Comparison of ENCODE assay signal across 16 cellular contexts in genomic region chr10:29199344-29199743, GRCh38.
A peak's percentile ranks its signal among the peaks of the same experiment; 100 is the strongest.
DNase-seq lines count a peak whose midpoint lies in the region; TF ChIP-seq lines count a peak whose summit lies in the region.
"Had no signal": no experiment of that assay in that cellular context is flagged by ENCODE, and none has a peak within 500 bp of the region (broad histone marks: within the 10 kb centered on the region; RNA-seq: fewer than 3 reads in every experiment).

No MANE protein-coding gene starts in this region.

- no peak overlapping the region for H3K14ac ChIP-seq in H9 (ENCODE audit: insufficient read depth, low read length)

- no peaks in the 10 kb centered on the region for H3K79me2 ChIP-seq in H9 (ENCODE audit: insufficient read depth, low read length)

- H2BK20ac ChIP-seq in H9 (ENCODE audit: low read depth, low read length, poor library complexity, severe bottlenecking): no peak overlapping the region

- H3K27ac Mint-ChIP-seq in H9 (no peak overlapping the region), immature natural killer cell (no peak overlapping the region)
- H3K27ac Mint-ChIP-seq: CD4-positive, alpha-beta memory T cell had no signal

- H3K9me3 Mint-ChIP-seq in H9 (peaks cover 4 to 8% of the 10 kb centered on the region in 2 experiments; a peak in 4 of 5 replicates), immature natural killer cell (no peaks in the 10 kb centered on the region)

- no peaks in the 10 kb centered on the region for H3K36me3 ChIP-seq in WERI-Rb-1
- H3K36me3 ChIP-seq: HAP-1 had no signal

- H3T11ph ChIP-seq in H9 (ENCODE audit: low read length): no peak overlapping the region

- no peaks in the 10 kb centered on the region for H3K79me1 ChIP-seq in H9 (ENCODE audit: insufficient read depth, low read depth, low read length, poor library complexity, severe bottlenecking)

- H3K4me2 ChIP-seq in H9 (ENCODE audit: insufficient read depth, insufficient read length, low read length): no peak overlapping the region

- H2BK120ac ChIP-seq in H9 (ENCODE audit: low read depth, low read length, poor library complexity, severe bottlenecking): no peak overlapping the region

- H3K23ac ChIP-seq in H9 (ENCODE audit: insufficient read length, low read depth, low read length): no peak overlapping the region

- no peak overlapping the region for H3K56ac ChIP-seq in H9 (ENCODE audit: insufficient read length, low read depth, low read length)

- WGBS in H9 (ENCODE audit: extremely low coverage, insufficient read length, low lambda C conversion rate): no CpG with 5 or more reads among the region's 7 CpGs

- in situ Hi-C loops in GM13977 (cut with MboI; ENCODE audit: low pct_unique_long_range_greater_than_20kb, low sequenced_read_pairs, unreplicated experiment): no loop called here

- H2AK5ac ChIP-seq in H9 (ENCODE audit: insufficient read length, low read length): no peak overlapping the region

- H4K91ac ChIP-seq in H9 (ENCODE audit: insufficient read length, low read depth, low read length): no peak overlapping the region

- H3K4me3 Mint-ChIP-seq in H9 (no peak overlapping the region), immature natural killer cell (no peak overlapping the region)
- H3K4me3 Mint-ChIP-seq: CD4-positive, alpha-beta memory T cell had no signal

- no peak overlapping the region for H2BK15ac ChIP-seq in H9 (ENCODE audit: low read depth, low read length)

- no peak overlapping the region for H3K18ac ChIP-seq in H9 (ENCODE audit: insufficient read length, low read depth, low read length)

- H4K5ac ChIP-seq in H9 (ENCODE audit: insufficient read length, low read depth, low read length): no peak overlapping the region

- DNase-seq in H9 (peak; percentile 46), WERI-Rb-1 (peak; percentile 5), iPS-NIHi7 (ENCODE audit: extremely low spot score) (peak; percentile 53), retina (peak; percentile 36), NCI-H1436 (lab: John Stamatoyannopoulos, UW) (no peak), immature natural killer cell (no peak), GM13977 (ENCODE audit: low spot score) (no peak)
- DNase-seq: Calu3; CD4-positive, alpha-beta memory T cell; DMS53; KG1; NCI-H1436 treated with DMSO at 0.1 percent for 48 hours; NCI-H2081; NCI-H510A treated with DMSO at 0.1 percent for 48 hours had no signal

- no peak overlapping the region for H2BK5ac ChIP-seq in H9 (ENCODE audit: insufficient read length, low read length)

- H3K23me2 ChIP-seq in H9 (ENCODE audit: insufficient read length, low read depth, low read length, poor library complexity, severe bottlenecking): no peaks in the 10 kb centered on the region

- H3K27me3 ChIP-seq in H9 (ENCODE audit: insufficient read depth, low read length) (no peaks in the 10 kb centered on the region), WERI-Rb-1 (ENCODE audit: insufficient read depth, low read depth, severe bottlenecking) (no peaks in the 10 kb centered on the region)

- no peak overlapping the region for H3K27ac ChIP-seq in H9 (ENCODE audit: insufficient read length, low read depth, low read length)
- no peak overlapping the region for H3K27ac ChIP-seq in WERI-Rb-1
- H3K27ac ChIP-seq: SK-N-MC had no signal

- H3K27me3 Mint-ChIP-seq in H9 (ENCODE audit: low read depth): no peaks in the 10 kb centered on the region
- peaks cover 0 to 5% (median 1%) of the 10 kb centered on the region in 3 donors for H3K27me3 Mint-ChIP-seq in immature natural killer cell (ENCODE audit: low read depth in 3 of 3)

- no peak for TF ChIP-seq CTCF in H9 (conservative IDR thresholded peaks at IDR 0.05)
- no peak for TF ChIP-seq CTCF in WERI-Rb-1 (IDR thresholded peaks at IDR 0.05; ENCODE audit: low read depth, low read length)
- TF ChIP-seq CTCF in GM13977 (IDR thresholded peaks at IDR 0.05; ENCODE audit: extremely low read depth, insufficient read depth, missing control alignments): no peak

- H3K9ac ChIP-seq in H9 (ENCODE audit: extremely low read depth, insufficient read length, low read length): no peak overlapping the region

- H4K8ac ChIP-seq in H9 (replicated peaks; ENCODE audit: insufficient read length, low read depth, low read length): no peak overlapping the region

- no peak overlapping the region for H2AFZ ChIP-seq in H9 (ENCODE audit: low read length)

- no peak overlapping the region for H3K4ac ChIP-seq in H9 (ENCODE audit: low read depth, low read length)

- H3K4me1 Mint-ChIP-seq in H9 (peaks cover 13 to 15% of the 10 kb centered on the region in 2 experiments), immature natural killer cell (no peaks in the 10 kb centered on the region)

- H3K36me3 Mint-ChIP-seq in H9 (ENCODE audit: insufficient read depth in 1 of 3, low read depth in 3 of 3) (peaks cover 0 to 8% (median 3%) of the 10 kb centered on the region in 3 experiments; a peak in 2 of 7 replicates), immature natural killer cell (no peaks in the 10 kb centered on the region)
- H3K36me3 Mint-ChIP-seq: CD4-positive, alpha-beta memory T cell had no signal

- no peaks in the 10 kb centered on the region for H4K20me1 ChIP-seq in H9 (ENCODE audit: control insufficient read depth, insufficient read depth, insufficient read length)

- H3K9me3 ChIP-seq in H9 (ENCODE audit: control insufficient read depth, low read depth, low read length): no peaks in the 10 kb centered on the region
- no peaks in the 10 kb centered on the region for H3K9me3 ChIP-seq in WERI-Rb-1 (ENCODE audit: severe bottlenecking)
- H3K9me3 ChIP-seq: HAP-1 had no signal

- no peak overlapping the region for H2BK12ac ChIP-seq in H9 (ENCODE audit: insufficient read length, low read depth, low read length)

- H3K4me3 ChIP-seq in WERI-Rb-1 (ENCODE audit: low read depth, low read length): no peak overlapping the region
- H3K4me3 ChIP-seq: HAP-1, SK-N-MC had no signal

- H3K4me1 ChIP-seq in H9 (ENCODE audit: insufficient read depth, low read length): peaks cover 6% of the 10 kb centered on the region; the same call in 1 of the 2 replicates
- H3K4me1 ChIP-seq: HAP-1 had no signal

Comparison
In these comparisons a context has a peak if more than half of its experiments do, and no peak if none do; other contexts are left out.
1. DNase-seq: peak in H9 (single experiment), WERI-Rb-1 (single experiment), iPS-NIHi7 (single experiment) and retina (single experiment); none in NCI-H1436 (single experiment), immature natural killer cell (0 of 3) and GM13977 (single experiment).